In genomic region chr4:143488684-143489083, GRCh38 we compare ENCODE assay signal across 16 cellular contexts.
"Had no signal": no experiment of that assay in that cellular context is flagged by ENCODE, and none has a peak within 500 bp of the region (broad histone marks: within the 10 kb centered on the region; RNA-seq: fewer than 3 reads in every experiment).

No MANE protein-coding gene starts in this region.

- H3K36me3 ChIP-seq: cardiac muscle cell, left ventricle myocardium inferior, upper lobe of left lung had no signal

- H3K4me1 Mint-ChIP-seq: activated naive CD8-positive, alpha-beta T cell treated with anti-CD3 and anti-CD28 coated beads, Interleukin-2, amount 50 U/mL, for 24 hours had no signal

- H3K9me3 Mint-ChIP-seq: activated CD4-positive, alpha-beta memory T cell treated with anti-CD3 and anti-CD28 coated beads for 36 hours; activated naive CD8-positive, alpha-beta T cell treated with anti-CD3 and anti-CD28 coated beads, Interleukin-2, amount 50 U/mL, for 24 hours; T-helper 1 cell treated with Interleukin-12 subunit alpha and Interleukin-12 subunit beta and Interleukin-4 antibody, amounts not matched to agents 30 μg/mL and 1 μg/mL, for 36 hours had no signal

- H3K27ac ChIP-seq: cardiac muscle cell, left ventricle myocardium inferior, testis, upper lobe of left lung had no signal

- H3K27me3 ChIP-seq: cardiac muscle cell, testis, upper lobe of left lung had no signal

- H3K4me3 ChIP-seq: cardiac muscle cell, left ventricle myocardium inferior, testis, upper lobe of left lung had no signal

- H3K4me1 ChIP-seq: left ventricle myocardium inferior, testis, upper lobe of left lung had no signal

- H3K27ac Mint-ChIP-seq: activated CD4-positive, alpha-beta memory T cell treated with anti-CD3 and anti-CD28 coated beads for 36 hours; activated naive CD8-positive, alpha-beta T cell treated with anti-CD3 and anti-CD28 coated beads, Interleukin-2, amount 50 U/mL, for 24 hours; T-helper 1 cell treated with Interleukin-12 subunit alpha and Interleukin-12 subunit beta and Interleukin-4 antibody, amounts not matched to agents 30 μg/mL and 1 μg/mL, for 36 hours had no signal

- H3K4me3 Mint-ChIP-seq: activated CD4-positive, alpha-beta memory T cell treated with anti-CD3 and anti-CD28 coated beads for 36 hours; activated naive CD8-positive, alpha-beta T cell treated with anti-CD3 and anti-CD28 coated beads, Interleukin-2, amount 50 U/mL, for 24 hours; T-helper 1 cell treated with Interleukin-12 subunit alpha and Interleukin-12 subunit beta and Interleukin-4 antibody, amounts not matched to agents 30 μg/mL and 1 μg/mL, for 36 hours had no signal

- H3K36me3 Mint-ChIP-seq: activated CD4-positive, alpha-beta memory T cell treated with anti-CD3 and anti-CD28 coated beads for 36 hours had no signal

- DNase-seq: activated CD4-positive, alpha-beta memory T cell treated with anti-CD3 and anti-CD28 coated beads for 36 hours; activated CD4-positive, alpha-beta T cell treated with anti-CD3 and anti-CD28 coated beads for 48 hours; activated effector memory CD4-positive, alpha-beta T cell treated with anti-CD3 and anti-CD28 coated beads, Interleukin-2, amount 50 U/mL, for 16 hours; activated naive CD4-positive, alpha-beta T cell treated with anti-CD3 and anti-CD28 coated beads, Interleukin-2, amount 50 U/mL, for 16 hours; activated naive CD8-positive, alpha-beta T cell treated with anti-CD3 and anti-CD28 coated beads, Interleukin-2, amount 50 U/mL, for 24 hours; left ventricle myocardium inferior; occipital lobe; retina; stimulated activated CD4-positive, alpha-beta T cell treated with anti-CD3 and anti-CD28 coated beads, Interleukin-2, amount 100 ng/mL, for 48 hours; stimulated activated CD8-positive, alpha-beta memory T cell treated with anti-CD3 and anti-CD28 coated beads, Interleukin-4, amount 100 ng/mL, for 48 hours; stimulated activated naive CD4-positive, alpha-beta T cell; T1000; testis had no signal

- ATAC-seq: activated naive CD8-positive, alpha-beta T cell treated with anti-CD3 and anti-CD28 coated beads, Interleukin-2, amount 50 U/mL, for 24 hours had no signal

- H3K9me3 ChIP-seq: testis, upper lobe of left lung had no signal
